8 cellular contexts compared by ENCODE assay signal in the genomic region with DNA sequence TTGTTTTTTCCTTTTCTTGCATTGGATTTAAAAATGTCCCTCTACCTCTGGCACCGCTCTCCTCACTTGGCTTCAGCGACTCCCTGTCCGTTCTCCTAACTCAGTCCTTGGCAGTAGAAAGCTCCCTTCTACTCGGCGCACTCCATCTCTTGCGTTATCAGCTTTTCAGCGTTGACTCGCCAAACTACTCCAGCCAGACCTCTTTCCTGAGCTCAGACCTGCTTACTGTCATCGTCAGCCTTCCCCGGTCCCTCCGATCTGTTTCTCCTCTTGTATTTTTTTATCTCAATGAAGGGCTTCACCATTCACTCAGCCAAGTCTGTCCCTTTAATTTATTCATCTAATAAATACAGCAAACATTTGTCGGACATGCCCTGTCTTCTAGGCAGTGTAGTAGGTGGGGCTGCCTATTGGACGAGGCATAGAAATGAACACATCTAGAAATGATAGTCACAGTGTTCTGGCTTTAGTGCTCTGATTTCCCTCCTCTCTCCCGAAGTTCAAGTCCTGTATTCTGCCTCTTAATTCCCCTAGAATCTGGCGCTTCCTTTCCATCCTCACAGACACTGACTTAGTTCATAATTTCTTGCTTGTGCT. TPM values are rescaled to one million over a fixed set of nuclear protein-coding genes. Genes with fewer than 3 reads are reported as not detected.
DNase-seq lines count a peak whose midpoint lies in the region; ATAC-seq and TF ChIP-seq lines count a peak whose summit lies in the region.

No MANE protein-coding gene starts in this region.

- no peaks in the 10 kb centered on the region for H3K27me3 Mint-ChIP-seq in activated CD4-positive, alpha-beta T cell treated with anti-CD3 and anti-CD28 coated beads for 36 hours

- POLR2A ChIA-PET in activated CD4-positive, alpha-beta T cell treated with anti-CD3 and anti-CD28 coated beads for 36 hours (lab: Charles Lee): interaction anchor here (1.0 kb wide), 1 partner anchor 97 kb away, joined by 6 read pairs; a partner anchor contains a TSS
- POLR2A ChIA-PET in SK-N-SH (lab: Yijun Ruan, JAX): interaction anchor here (1.0 to 2.5 kb wide), 7 partner anchors 12 to 97 kb away, joined by 3 to 8 read pairs (median 4); a partner anchor contains a TSS

- no peaks in the 10 kb centered on the region for H3K9me3 Mint-ChIP-seq in activated CD4-positive, alpha-beta T cell treated with anti-CD3 and anti-CD28 coated beads for 36 hours (ENCODE audit: low read depth)

- no peak for ATAC-seq in activated CD4-positive, alpha-beta T cell treated with anti-CD3 and anti-CD28 coated beads for 36 hours

- CTCF ChIA-PET in activated CD4-positive, alpha-beta T cell treated with anti-CD3 and anti-CD28 coated beads for 36 hours (lab: Charles Lee): interaction anchor here (0.5 to 1.9 kb wide), 6 partner anchors 9 to 373 kb away, joined by 3 to 5 read pairs (median 4); a partner anchor contains a TSS
- CTCF ChIA-PET in SK-N-SH (lab: Yijun Ruan, JAX): interaction anchor here (1.0 to 1.7 kb wide), 5 partner anchors 46 to 481 kb away, joined by 3 to 8 read pairs (median 4); no protein-coding TSS in a partner anchor

- H3K27ac ChIP-seq in HL-60 (replicated peaks) (peak overlapping the region; percentile 90), SK-N-SH (ENCODE audit: low read depth in 2 of 2, low read length in 1 of 2) (peak overlapping the region; percentile 78 to 88), neural cell (ENCODE audit: low read length) (peak overlapping the region; percentile 71)

- H3K36me3 ChIP-seq in SK-N-SH (replicated peaks in 1 of 2; ENCODE audit: control insufficient read depth in 1 of 2, insufficient read depth in 2 of 2, low read length in 1 of 2) (no peaks in the 10 kb centered on the region), neural cell (ENCODE audit: insufficient read depth, low read length) (no peaks in the 10 kb centered on the region)

- no peaks in the 10 kb centered on the region for H3K9me2 ChIP-seq in SK-N-SH
- H3K9me2 ChIP-seq in neural cell (ENCODE audit: insufficient read depth, low read length): no peaks in the 10 kb centered on the region

- H3K4me3 ChIP-seq in HL-60 (replicated peaks; ENCODE audit: insufficient read depth, low read length) (peak overlapping the region; percentile 68), SK-N-SH (ENCODE audit: low read depth in 2 of 2, low read length in 1 of 2) (peak overlapping the region; percentile 68 to 95), neural cell (ENCODE audit: low read length) (peak overlapping the region; percentile 77)

- H3K9me3 ChIP-seq in SK-N-SH (no peaks in the 10 kb centered on the region), neural cell (ENCODE audit: low read length) (no peaks in the 10 kb centered on the region)

- TF ChIP-seq EP300 in SK-N-SH (IDR thresholded peaks at IDR 0.05; ENCODE audit: borderline replicate concordance in 1 of 2, low read depth in 1 of 2, low read length in 1 of 2): no peak
- no peak for TF ChIP-seq EP300 in neural cell (conservative IDR thresholded peaks at IDR 0.05; ENCODE audit: poor library complexity, severe bottlenecking)

- H3K27ac Mint-ChIP-seq in activated CD4-positive, alpha-beta T cell treated with anti-CD3 and anti-CD28 coated beads for 36 hours: no peak overlapping the region

- no peak overlapping the region for H3K4me3 Mint-ChIP-seq in activated CD4-positive, alpha-beta T cell treated with anti-CD3 and anti-CD28 coated beads for 36 hours

- H3K79me2 ChIP-seq in SK-N-SH (ENCODE audit: insufficient read depth): peaks cover 51% of the 10 kb centered on the region
- H3K79me2 ChIP-seq in neural cell (replicated peaks; ENCODE audit: insufficient read depth, low read length): no peaks in the 10 kb centered on the region

- TF ChIP-seq RAD21 in SK-N-SH (IDR thresholded peaks at IDR 0.05; ENCODE audit: low read length) (no peak), neural cell (conservative IDR thresholded peaks at IDR 0.05) (no peak)

- intact Hi-C loops in activated CD4-positive, alpha-beta T cell treated with anti-CD3 and anti-CD28 coated beads for 36 hours (cut with DNase I, micrococcal nuclease): loop anchor here (5.0 to 10.0 kb wide), 5 partner anchors 146 to 556 kb away; a partner anchor contains a TSS

- H3K4me1 Mint-ChIP-seq in activated CD4-positive, alpha-beta T cell treated with anti-CD3 and anti-CD28 coated beads for 36 hours: peaks cover 13% of the 10 kb centered on the region

- H3F3A ChIP-seq in SK-N-SH (replicated peaks; ENCODE audit: insufficient read depth) (peaks cover 15% of the 10 kb centered on the region), neural cell (ENCODE audit: insufficient read depth, low read length, poor library complexity, severe bottlenecking) (no peaks in the 10 kb centered on the region)

- H3K4me1 ChIP-seq in SK-N-SH (ENCODE audit: control insufficient read depth in 1 of 2, insufficient read depth in 2 of 2, low read depth in 1 of 2, low read length in 1 of 2): peaks cover 6 to 12% of the 10 kb centered on the region in 2 experiments; a peak in 2 of 4 replicates

- DNase-seq in activated CD4-positive, alpha-beta T cell treated with anti-CD3 and anti-CD28 coated beads for 36 hours: peak; percentile 30
- DNase-seq in activated CD4-positive, alpha-beta T cell treated with anti-CD3 and anti-CD28 coated beads, Interleukin-2, amount 50 U/mL, for 4 hours: no peak
- DNase-seq in HL-60 (ENCODE audit: low read depth in 1 of 2, low spot score in 1 of 2) (peak in 1 of 2 experiments; percentile 10), SK-N-SH (peak; percentile 55), fibroblast of gingiva (ENCODE audit: low read depth) (peak; percentile 50), KG1 (lab: John Stamatoyannopoulos, UW) (no peak), foreskin melanocyte (no peak)

- H2AFZ ChIP-seq in SK-N-SH (ENCODE audit: low read depth) (peak overlapping the region; percentile 85), neural cell (ENCODE audit: low read depth, low read length) (peak overlapping the region; percentile 86)

- no peaks in the 10 kb centered on the region for H3K36me3 Mint-ChIP-seq in activated CD4-positive, alpha-beta T cell treated with anti-CD3 and anti-CD28 coated beads for 36 hours (ENCODE audit: low read depth)

- H4K20me1 ChIP-seq in SK-N-SH (ENCODE audit: insufficient read depth) (no peaks in the 10 kb centered on the region), neural cell (ENCODE audit: insufficient read depth) (no peaks in the 10 kb centered on the region)

- no peak for TF ChIP-seq CTCF in HL-60 (IDR thresholded peaks at IDR 0.05; ENCODE audit: insufficient read depth, low read length)
- TF ChIP-seq CTCF in SK-N-SH (IDR thresholded peaks at IDR 0.05): no peak
- no peak for TF ChIP-seq CTCF in neural cell (IDR thresholded peaks at IDR 0.05; ENCODE audit: poor library complexity, severe bottlenecking)

- H3K27me3 ChIP-seq in HL-60 (ENCODE audit: insufficient read depth, poor library complexity, severe bottlenecking) (no peaks in the 10 kb centered on the region), SK-N-SH (ENCODE audit: insufficient read depth) (no peaks in the 10 kb centered on the region), neural cell (ENCODE audit: insufficient read depth, low read depth, low read length) (no peaks in the 10 kb centered on the region)

- 6% methylated on average over 15 of the region's 15 CpGs for WGBS in SK-N-SH (ENCODE audit: low lambda C conversion rate)

- peak overlapping the region; percentile 79 for H3K9ac ChIP-seq in SK-N-SH
- peak overlapping the region; percentile 75 for H3K9ac ChIP-seq in neural cell (ENCODE audit: low read length)

- peak overlapping the region; percentile 85 for H3K4me2 ChIP-seq in SK-N-SH
- H3K4me2 ChIP-seq in neural cell (ENCODE audit: low read length): peak overlapping the region; percentile 62

TF ChIP-seq in SK-N-SH, 30 proteins besides CTCF, POLR2A, EP300 and RAD21 (continues in another document):
- no peak for TF ChIP-seq FOXM1 (IDR thresholded peaks at IDR 0.05; ENCODE audit: low read depth)
- TF ChIP-seq, protein P1, sequence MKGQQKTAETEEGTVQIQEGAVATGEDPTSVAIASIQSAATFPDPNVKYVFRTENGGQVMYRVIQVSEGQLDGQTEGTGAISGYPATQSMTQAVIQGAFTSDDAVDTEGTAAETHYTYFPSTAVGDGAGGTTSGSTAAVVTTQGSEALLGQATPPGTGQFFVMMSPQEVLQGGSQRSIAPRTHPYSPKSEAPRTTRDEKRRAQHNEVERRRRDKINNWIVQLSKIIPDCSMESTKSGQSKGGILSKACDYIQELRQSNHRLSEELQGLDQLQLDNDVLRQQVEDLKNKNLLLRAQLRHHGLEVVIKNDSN (IDR thresholded peaks at IDR 0.05; ENCODE audit: borderline replicate concordance, low read depth): no peak

TF ChIP-seq in neural cell, 6 proteins besides CTCF, POLR2A, EP300 and RAD21 (continues in another document):
- TF ChIP-seq POLR2AphosphoS5 (IDR thresholded peaks at IDR 0.05) (no peak), MXI1 (conservative IDR thresholded peaks at IDR 0.05; ENCODE audit: poor library complexity, severe bottlenecking) (no peak), SMC3 (conservative IDR thresholded peaks at IDR 0.05; ENCODE audit: poor library complexity) (no peak), EZH2 (IDR thresholded peaks at IDR 0.05; ENCODE audit: borderline replicate concordance, insufficient read depth, low read length, poor library complexity, severe bottlenecking) (no peak)

RNA-seq across cellular contexts. Expression of a gene that starts 0.9 kb away (rescaled TPM):
- total RNA-seq in activated CD4-positive, alpha-beta T cell treated with anti-CD3 and anti-CD28 coated beads for 36 hours: 10 to 100 TPM; 30.3 to 31.0 TPM
- polyA plus RNA-seq in SK-N-SH (2012; rRNA removed) (27.7 and 30.6 TPM in 2 replicates), neural cell (27.4 and 39.7 TPM in 2 replicates)
- 15.3 and 19.3 TPM in 2 replicates for polyA plus RNA-seq in SK-N-SH (2012; cell fraction: cytosol; rRNA removed)
- 83.1 and 100 TPM in 2 replicates for polyA plus RNA-seq in SK-N-SH (2012; cell fraction: nucleus; rRNA removed)
- 30.9 and 37.9 TPM in 2 replicates for polyA minus RNA-seq in neural cell

RNA-seq across cellular contexts. Expression of a gene that starts 12.5 kb away (rescaled TPM):
- total RNA-seq in activated CD4-positive, alpha-beta T cell treated with anti-CD3 and anti-CD28 coated beads for 36 hours: 1 to 10 TPM; 1.0 TPM
- polyA plus RNA-seq in SK-N-SH (2012; rRNA removed) (36.4 and 37.8 TPM in 2 replicates), neural cell (20.6 and 21.0 TPM in 2 replicates)
- 27.1 and 34.4 TPM in 2 replicates for polyA plus RNA-seq in SK-N-SH (2012; cell fraction: cytosol; rRNA removed)
- 30.8 and 49.3 TPM in 2 replicates for polyA plus RNA-seq in SK-N-SH (2012; cell fraction: nucleus; rRNA removed)
- polyA minus RNA-seq in neural cell: 21.2 and 26.9 TPM in 2 replicates

RNA-seq across cellular contexts. Expression of a gene that starts 37.4 kb away (rescaled TPM):
- total RNA-seq in activated CD4-positive, alpha-beta T cell treated with anti-CD3 and anti-CD28 coated beads for 36 hours: 1 to 10 TPM; 3.1 to 4.9 TPM
- polyA plus RNA-seq in SK-N-SH (2012; rRNA removed) (5.7 and 6.3 TPM in 2 replicates), neural cell (3.8 and 5.0 TPM in 2 replicates)
- 3.2 and 3.7 TPM in 2 replicates for polyA plus RNA-seq in SK-N-SH (2012; cell fraction: cytosol; rRNA removed)
- 9.9 and 20.8 TPM in 2 replicates for polyA plus RNA-seq in SK-N-SH (2012; cell fraction: nucleus; rRNA removed)
- polyA minus RNA-seq in neural cell: 11.9 and 16.2 TPM in 2 replicates

Comparison
In these comparisons a context has a peak if more than half of its experiments do, and no peak if none do; other contexts are left out.
1. DNase-seq: peak in activated CD4-positive, alpha-beta T cell treated with anti-CD3 and anti-CD28 coated beads for 36 hours (single experiment), SK-N-SH (single experiment) and fibroblast of gingiva (single experiment); none in activated CD4-positive, alpha-beta T cell treated with anti-CD3 and anti-CD28 coated beads, Interleukin-2, amount 50 U/mL, for 4 hours (0 of 2), KG1 (single experiment) and foreskin melanocyte (single experiment).
2. Peak in every context shown above with its lines, with median percentiles within 50 percentile points of each other: H3K27ac ChIP-seq and H3K4me3 ChIP-seq.